16 cellular contexts compared by ENCODE assay signal in the genomic region with DNA sequence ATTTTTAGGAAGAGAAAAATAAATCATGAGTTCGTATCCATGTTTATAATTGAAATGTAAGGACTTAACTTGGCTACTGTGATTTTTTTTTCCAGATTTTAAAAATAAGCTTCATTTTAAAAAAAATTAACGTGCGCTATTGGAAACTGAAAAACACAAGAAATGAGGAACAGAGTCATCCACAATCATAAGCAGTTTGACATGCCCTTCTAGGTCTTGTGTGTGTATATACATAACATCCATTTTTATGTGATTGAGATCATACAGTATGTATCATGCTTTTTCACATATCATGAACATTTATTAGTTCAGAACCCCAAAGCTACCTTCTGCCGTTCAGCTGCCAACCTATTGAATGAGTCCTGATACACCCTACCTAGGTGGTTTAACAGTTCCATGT. TPM values are rescaled to one million over a fixed set of nuclear protein-coding genes. Genes with fewer than 3 reads are reported as not detected.
DNase-seq lines count a peak whose midpoint lies in the region; ATAC-seq lines count a peak whose summit lies in the region.
"Had no signal": no experiment of that assay in that cellular context is flagged by ENCODE, and none has a peak within 500 bp of the region (broad histone marks: within the 10 kb centered on the region; RNA-seq: fewer than 3 reads in every experiment).

No MANE protein-coding gene starts in this region.

- no peak for DNase-seq in activated naive CD8-positive, alpha-beta T cell treated with anti-CD3 and anti-CD28 coated beads for 36 hours
- DNase-seq in T-helper 17 cell (no peak), immature natural killer cell (no peak), NCI-H2107 treated with DMSO at 0.1 percent for 48 hours (lab: John Stamatoyannopoulos, UW; ENCODE audit: unreplicated experiment) (no peak)
- DNase-seq: activated effector memory CD4-positive, alpha-beta T cell treated with Interleukin-2 at 50 U/mL for 16 hours; GF-D8; head of caudate nucleus; NCI-H1048 had no signal

- peak overlapping the region; percentile 44 for H3K4me3 Mint-ChIP-seq in activated naive CD8-positive, alpha-beta T cell
- no peak overlapping the region for H3K4me3 Mint-ChIP-seq in activated naive CD8-positive, alpha-beta T cell treated with anti-CD3 and anti-CD28 coated beads for 36 hours
- H3K4me3 Mint-ChIP-seq in T-helper 17 cell (peak overlapping the region; percentile 36), immature natural killer cell (peak overlapping the region; percentile 59 to 82 (median 79))
- H3K4me3 Mint-ChIP-seq: neural crest cell had no signal

- H3K27ac Mint-ChIP-seq in activated naive CD8-positive, alpha-beta T cell: peak overlapping the region; percentile 54
- no peak overlapping the region for H3K27ac Mint-ChIP-seq in activated naive CD8-positive, alpha-beta T cell treated with anti-CD3 and anti-CD28 coated beads for 36 hours
- H3K27ac Mint-ChIP-seq in T-helper 17 cell: peak overlapping the region; percentile 56
- H3K27ac Mint-ChIP-seq in immature natural killer cell: peak overlapping the region; percentile 79 to 90 (median 86)

- H3K36me3 Mint-ChIP-seq in activated naive CD8-positive, alpha-beta T cell: peaks cover 7% of the 10 kb centered on the region
- peaks cover 17% of the 10 kb centered on the region for H3K36me3 Mint-ChIP-seq in activated naive CD8-positive, alpha-beta T cell treated with anti-CD3 and anti-CD28 coated beads for 36 hours
- H3K36me3 Mint-ChIP-seq in T-helper 17 cell (ENCODE audit: low read depth) (peaks cover 6% of the 10 kb centered on the region), immature natural killer cell (peaks cover 3 to 20% (median 5%) of the 10 kb centered on the region in 3 donors)

- ATAC-seq in T-helper 17 cell (no peak), HG03520 (IDR thresholded peaks at IDR 0.05; ENCODE audit: unreplicated experiment) (no peak), HG03280 (IDR thresholded peaks at IDR 0.05; ENCODE audit: unreplicated experiment) (no peak), HG03139 (IDR thresholded peaks at IDR 0.05; ENCODE audit: unreplicated experiment) (no peak)
- ATAC-seq: SK-N-SH treated with all-trans-retinoic acid at 6 μM for 48 hours had no signal

- H3K9me3 ChIP-seq in T-helper 17 cell (ENCODE audit: control insufficient read depth, low read length, poor library complexity, severe bottlenecking): no peaks in the 10 kb centered on the region
- H3K9me3 ChIP-seq: right atrium auricular region, vagina had no signal

- H3K27me3 Mint-ChIP-seq in activated naive CD8-positive, alpha-beta T cell: no peaks in the 10 kb centered on the region
- no peaks in the 10 kb centered on the region for H3K27me3 Mint-ChIP-seq in activated naive CD8-positive, alpha-beta T cell treated with anti-CD3 and anti-CD28 coated beads for 36 hours
- no peaks in the 10 kb centered on the region for H3K27me3 Mint-ChIP-seq in T-helper 17 cell
- H3K27me3 Mint-ChIP-seq in immature natural killer cell (ENCODE audit: low read depth in 3 of 3): peaks cover 0 to 3% (median 0%) of the 10 kb centered on the region in 3 donors

- H3K4me1 Mint-ChIP-seq in activated naive CD8-positive, alpha-beta T cell (ENCODE audit: low read depth): peaks cover 58% of the 10 kb centered on the region
- H3K4me1 Mint-ChIP-seq in activated naive CD8-positive, alpha-beta T cell treated with anti-CD3 and anti-CD28 coated beads for 36 hours: peaks cover 43% of the 10 kb centered on the region
- H3K4me1 Mint-ChIP-seq in T-helper 17 cell (peaks cover 37% of the 10 kb centered on the region), immature natural killer cell (peaks cover 55 to 84% of the 10 kb centered on the region in 2 donors)

- H3K9me3 Mint-ChIP-seq in activated naive CD8-positive, alpha-beta T cell (ENCODE audit: low read depth): no peaks in the 10 kb centered on the region
- H3K9me3 Mint-ChIP-seq in activated naive CD8-positive, alpha-beta T cell treated with anti-CD3 and anti-CD28 coated beads for 36 hours: no peaks in the 10 kb centered on the region
- no peaks in the 10 kb centered on the region for H3K9me3 Mint-ChIP-seq in immature natural killer cell
- H3K9me3 Mint-ChIP-seq: neural crest cell had no signal

RNA-seq across cellular contexts. Expression of gene IREB2, which starts 22.7 kb away (rescaled TPM):
- total RNA-seq in activated naive CD8-positive, alpha-beta T cell treated with anti-CD3 and anti-CD28 coated beads for 36 hours: 10 to 100 TPM; 68.2 to 69.4 TPM
- total RNA-seq in T-helper 17 cell: 10 to 100 TPM; 51.9 to 56.3 TPM
- 10 to 100 TPM; 10.5 to 30.5 (median 13.8) TPM for polyA plus RNA-seq in immature natural killer cell

RNA-seq across cellular contexts. Expression of gene HYKK, which starts 46.6 kb away (rescaled TPM):
- total RNA-seq in activated naive CD8-positive, alpha-beta T cell treated with anti-CD3 and anti-CD28 coated beads for 36 hours: 1 to 10 TPM; 1.5 to 2.1 TPM
- total RNA-seq in T-helper 17 cell: 1 to 10 TPM; 1.1 to 2.0 TPM
- polyA plus RNA-seq in immature natural killer cell: under 1 TPM in 1 of 3 donors, not detected in 2; 0.31 TPM
